In genomic region chr3:126531051-126531330, GRCh38 we compare ENCODE assay signal across 1 cellular context.
TF ChIP-seq lines count a peak whose summit lies in the region.

No MANE protein-coding gene starts in this region.

TF ChIP-seq in liver, 16 proteins besides CTCF, POLR2A, EP300 and RAD21 (continued from another document):
- TF ChIP-seq REST (IDR thresholded peaks at IDR 0.05) (no peak), HNF4G (IDR thresholded peaks at IDR 0.05) (no peak), ATF3 (IDR thresholded peaks at IDR 0.05) (no peak), HNF4A (conservative IDR thresholded peaks at IDR 0.05) (no peak), TAF1 (conservative IDR thresholded peaks at IDR 0.05) (no peak)
